In genomic region chr3:169556349-169556870, GRCh38 we compare ENCODE assay signal across 20 cellular contexts.
"Had no signal": no experiment of that assay in that cellular context is flagged by ENCODE, and none has a peak within 500 bp of the region (broad histone marks: within the 10 kb centered on the region; RNA-seq: fewer than 3 reads in every experiment).

No MANE protein-coding gene starts in this region.

- H3K9me3 ChIP-seq: esophagus muscularis mucosa, gastrocnemius medialis, ovary, right atrium auricular region, sigmoid colon, suprapubic skin, tibial artery, upper lobe of right lung had no signal

- ATAC-seq: effector memory CD8-positive, alpha-beta T cell; gastrocnemius medialis; left colon; left ventricle myocardium superior; naive thymus-derived CD8-positive, alpha-beta T cell; upper lobe of right lung had no signal

- H3K27me3 ChIP-seq: esophagus muscularis mucosa, gastrocnemius medialis, ovary, right atrium auricular region, sigmoid colon, suprapubic skin, tibial artery, upper lobe of right lung had no signal

- H3K4me1 ChIP-seq: right atrium auricular region, sigmoid colon, suprapubic skin, upper lobe of right lung had no signal

- H3K36me3 ChIP-seq: esophagus muscularis mucosa, gastrocnemius medialis, ovary, right atrium auricular region, sigmoid colon, suprapubic skin, tibial artery, upper lobe of right lung had no signal

- H3K27ac ChIP-seq: epithelial cell of prostate, esophagus muscularis mucosa, gastrocnemius medialis, ovary, right atrium auricular region, sigmoid colon, suprapubic skin, tibial artery, upper lobe of right lung had no signal

- H3K4me3 ChIP-seq: esophagus muscularis mucosa, gastrocnemius medialis, lung, ovary, right atrium auricular region, sigmoid colon, suprapubic skin, tibial artery, upper lobe of right lung had no signal

- DNase-seq: cerebellar nuclear complex; effector memory CD8-positive, alpha-beta T cell; gastrocnemius medialis; left colon; left ventricle myocardium superior; mesenchymal stem cell; naive thymus-derived CD8-positive, alpha-beta T cell; nucleus accumbens; ovary; sigmoid colon; small intestine; stimulated activated CD4-positive, alpha-beta T cell treated with anti-CD3 and anti-CD28 coated beads, Interleukin-12 subunit alpha, Interleukin-12 subunit beta, amount 100 ng/mL, for 4 hours; stimulated activated naive CD4-positive, alpha-beta T cell treated with Interleukin-2 at 50 U/mL for 16 hours; tibial artery; upper lobe of right lung had no signal
